In genomic region chr9:132879443-132880310, GRCh38 we compare ENCODE assay signal across 9 cellular contexts. TPM values are rescaled to one million over a fixed set of nuclear protein-coding genes. Genes with fewer than 3 reads are reported as not detected.
DNase-seq lines count a peak whose midpoint lies in the region; ATAC-seq and TF ChIP-seq lines count a peak whose summit lies in the region.
"Had no signal": no experiment of that assay in that cellular context is flagged by ENCODE, and none has a peak within 500 bp of the region (broad histone marks: within the 10 kb centered on the region; RNA-seq: fewer than 3 reads in every experiment).

No MANE protein-coding gene starts in this region.

- H3K27ac Mint-ChIP-seq in T-helper 1 cell treated with Interleukin-12 subunit alpha and Interleukin-12 subunit beta and Interleukin-4 antibody, amounts not matched to agents 30 μg/mL and 1 μg/mL, for 36 hours, result peak overlapping the region; percentile 82
- H3K27ac Mint-ChIP-seq in stimulated activated memory B cell treated with anti-CD40 and anti-IgM and Interleukin-4, amounts not matched to agents 10 μg/mL and 1 μg/mL and 100 μg/mL, for 72 hours, result peak overlapping the region; percentile 74

- H3K9me3 Mint-ChIP-seq in T-helper 1 cell treated with Interleukin-12 subunit alpha and Interleukin-12 subunit beta and Interleukin-4 antibody, amounts not matched to agents 30 μg/mL and 1 μg/mL, for 36 hours, result no peaks in the 10 kb centered on the region
- no peaks in the 10 kb centered on the region for H3K9me3 Mint-ChIP-seq in stimulated activated memory B cell treated with anti-CD40 and anti-IgM and Interleukin-4, amounts not matched to agents 10 μg/mL and 1 μg/mL and 100 μg/mL, for 72 hours

- H2AFZ ChIP-seq in fibroblast of lung (ENCODE audit: low read length), result peak overlapping the region; percentile 70

- H3K4me3 ChIP-seq in fibroblast of lung (replicated peaks in 1 of 4; ENCODE audit: control extremely low read depth in 1 of 4, insufficient read depth in 1 of 4, low read depth in 3 of 4, low read length in 4 of 4), result peak overlapping the region in 3 of 4 experiments; percentile 83 to 99 (median 84)

- H3K36me3 ChIP-seq in fibroblast of lung (ENCODE audit: control insufficient read depth, insufficient read depth, low read length), result no peaks in the 10 kb centered on the region

- H4K20me1 ChIP-seq in fibroblast of lung (ENCODE audit: control insufficient read depth, extremely low read depth, insufficient read depth, low read length), result no peaks in the 10 kb centered on the region

- H3K4me3 Mint-ChIP-seq in T-helper 1 cell treated with Interleukin-12 subunit alpha and Interleukin-12 subunit beta and Interleukin-4 antibody, amounts not matched to agents 30 μg/mL and 1 μg/mL, for 36 hours, result peak overlapping the region; percentile 74
- peak overlapping the region; percentile 78 for H3K4me3 Mint-ChIP-seq in stimulated activated memory B cell treated with anti-CD40 and anti-IgM and Interleukin-4, amounts not matched to agents 10 μg/mL and 1 μg/mL and 100 μg/mL, for 72 hours

- peak overlapping the region; percentile 95 for H3K4me2 ChIP-seq in fibroblast of lung (ENCODE audit: extremely low read depth, insufficient read depth, low read length)

- no peaks in the 10 kb centered on the region for H3K79me2 ChIP-seq in fibroblast of lung (ENCODE audit: control insufficient read depth, insufficient read depth, low read length)

- TF ChIP-seq CTCF in RWPE1 (conservative IDR thresholded peaks at IDR 0.05; ENCODE audit: low read depth), result no peak
- TF ChIP-seq CTCF in fibroblast of lung (conservative IDR thresholded peaks at IDR 0.05 in 1 of 2, IDR thresholded peaks at IDR 0.05 in 1 of 2; ENCODE audit: low read depth in 1 of 2, low read length in 2 of 2), result no peak

- DNase-seq in T-helper 1 cell (no peak), RWPE1 (ENCODE audit: low spot score) (peak; percentile 28), fibroblast of lung (ENCODE audit: low read depth in 2 of 2) (no peak), NCI-H345 (lab: John Stamatoyannopoulos, UW) (no peak), NCI-H82 treated with DMSO at 0.1 percent for 48 hours (lab: John Stamatoyannopoulos, UW; ENCODE audit: unreplicated experiment) (no peak)
- DNase-seq: activated CD4-positive, alpha-beta T cell treated with anti-CD3 and anti-CD28 coated beads for 1 hour had no signal

- H3K27ac ChIP-seq in RWPE1 (peak overlapping the region; percentile 42), fibroblast of lung (ENCODE audit: insufficient read depth, low read length) (no peak overlapping the region)

- H3K27me3 ChIP-seq in fibroblast of lung (ENCODE audit: control insufficient read depth, insufficient read depth, low read length), result no peaks in the 10 kb centered on the region

- H3K4me1 ChIP-seq in fibroblast of lung (ENCODE audit: control insufficient read depth, extremely low read depth, insufficient read depth, low read length), result peaks cover 2% of the 10 kb centered on the region

- ATAC-seq in stimulated activated memory B cell treated with anti-CD40 and anti-IgM and Interleukin-4, amounts not matched to agents 10 μg/mL and 1 μg/mL and 100 μg/mL, for 72 hours, result no peak
- ATAC-seq in GM18861 (IDR thresholded peaks at IDR 0.05; ENCODE audit: unreplicated experiment), result no peak

- H3K36me3 Mint-ChIP-seq in T-helper 1 cell treated with Interleukin-12 subunit alpha and Interleukin-12 subunit beta and Interleukin-4 antibody, amounts not matched to agents 30 μg/mL and 1 μg/mL, for 36 hours (ENCODE audit: low read depth), result no peaks in the 10 kb centered on the region
- no peaks in the 10 kb centered on the region for H3K36me3 Mint-ChIP-seq in stimulated activated memory B cell treated with anti-CD40 and anti-IgM and Interleukin-4, amounts not matched to agents 10 μg/mL and 1 μg/mL and 100 μg/mL, for 72 hours

- POLR2A ChIA-PET in RWPE1 (lab: Yijun Ruan, JAX; ENCODE audit: low non-redundant PET), result interaction anchor here (0.6 to 0.8 kb wide), 3 partner anchors 342 to 1754 kb away, joined by 3 to 5 read pairs (median 3); partner anchors contain the start of gene NUP214

- no peak overlapping the region for H3K9ac ChIP-seq in fibroblast of lung (ENCODE audit: insufficient read depth, low read length)

- peaks cover 6% of the 10 kb centered on the region for H3K27me3 Mint-ChIP-seq in T-helper 1 cell treated with Interleukin-12 subunit alpha and Interleukin-12 subunit beta and Interleukin-4 antibody, amounts not matched to agents 30 μg/mL and 1 μg/mL, for 36 hours (ENCODE audit: low read depth)
- H3K27me3 Mint-ChIP-seq in stimulated activated memory B cell treated with anti-CD40 and anti-IgM and Interleukin-4, amounts not matched to agents 10 μg/mL and 1 μg/mL and 100 μg/mL, for 72 hours, result no peaks in the 10 kb centered on the region

- no peaks in the 10 kb centered on the region for H3K9me3 ChIP-seq in fibroblast of lung (ENCODE audit: control insufficient read depth, insufficient read depth, low read depth, low read length)

- H3K4me1 Mint-ChIP-seq in T-helper 1 cell treated with Interleukin-12 subunit alpha and Interleukin-12 subunit beta and Interleukin-4 antibody, amounts not matched to agents 30 μg/mL and 1 μg/mL, for 36 hours (ENCODE audit: low read depth), result peaks cover 18% of the 10 kb centered on the region
- peaks cover 31% of the 10 kb centered on the region for H3K4me1 Mint-ChIP-seq in stimulated activated memory B cell treated with anti-CD40 and anti-IgM and Interleukin-4, amounts not matched to agents 10 μg/mL and 1 μg/mL and 100 μg/mL, for 72 hours

- CTCF ChIA-PET in RWPE1 (lab: Yijun Ruan, JAX), result interaction anchor here (1.0 to 1.1 kb wide), 2 partner anchors 16 to 79 kb away, joined by 4 to 5 read pairs; no protein-coding TSS in a partner anchor

RNA-seq across cellular contexts. Expression of gene SPACA9, which starts 1.0 kb away (rescaled TPM):
- total RNA-seq in fibroblast of lung, result 3.1 and 4.3 TPM in 2 replicates
- 3.9 and 4.4 TPM in 2 replicates for polyA plus RNA-seq in fibroblast of lung
- polyA plus RNA-seq in fibroblast of lung (2012), result 5.5 and 6.4 TPM in 2 replicates
- 14.4 and 27.1 TPM in 2 replicates for polyA minus RNA-seq in fibroblast of lung (ENCODE audit: low replicate concordance)

RNA-seq across cellular contexts. Expression of gene AK8, which starts 1.6 kb away (rescaled TPM):
- 0.17 and 0.26 TPM in 2 replicates for total RNA-seq in fibroblast of lung
- 0.25 and 0.50 TPM in 2 replicates for polyA plus RNA-seq in fibroblast of lung
- 0.16 and 0.28 TPM in 2 replicates for polyA plus RNA-seq in fibroblast of lung (2012)
- polyA minus RNA-seq in fibroblast of lung (ENCODE audit: low replicate concordance), result not detected in 2 replicates
